In the genomic region with DNA sequence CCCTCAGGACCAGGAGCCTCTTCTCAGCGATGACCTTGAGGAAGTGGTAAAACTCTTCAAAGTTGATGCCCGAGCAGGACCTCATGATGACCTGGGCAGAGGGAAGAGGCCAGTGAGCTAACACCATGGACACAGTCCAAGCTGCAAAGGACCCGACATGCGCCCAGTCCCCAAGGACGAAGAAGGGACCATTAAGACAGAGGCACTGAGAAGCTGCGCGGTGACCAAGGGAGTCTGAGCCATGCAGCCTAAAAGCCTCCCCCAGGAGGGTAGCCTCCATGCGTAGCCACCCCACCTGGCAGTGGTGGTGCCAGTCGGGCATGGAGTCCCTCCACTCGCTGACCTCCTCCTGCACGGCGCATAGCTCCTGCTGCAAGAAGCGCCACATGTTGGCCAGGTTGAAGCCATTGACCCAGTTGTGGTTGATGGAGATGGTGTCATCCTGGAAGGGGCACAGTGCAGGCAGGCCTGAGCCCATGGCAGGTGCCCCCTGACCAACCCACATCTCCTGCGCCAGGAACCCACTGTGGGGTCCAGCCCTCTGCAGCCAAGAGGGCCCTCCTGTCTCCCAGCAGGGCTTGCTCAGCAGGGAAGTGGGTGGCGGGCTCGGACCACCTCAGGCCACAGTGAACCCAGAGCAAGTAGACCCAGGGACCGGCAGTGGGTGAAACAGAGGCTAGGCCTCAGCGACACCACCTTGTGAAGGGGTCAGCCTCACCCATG, we compare ENCODE assay signal across 1 cellular context.
A peak's percentile ranks its signal among the peaks of the same experiment; 100 is the strongest.
TF ChIP-seq lines count a peak whose summit lies in the region.

No MANE protein-coding gene starts in this region.

TF ChIP-seq in HepG2, 621 proteins besides CTCF, POLR2A, EP300 and RAD21:
- TF ChIP-seq ISX (CRISPR knock-in tag; conservative IDR thresholded peaks at IDR 0.05) (no peak), RBFOX2 (IDR thresholded peaks at IDR 0.05; ENCODE audit: low read depth, low read length) (0 out of 2 replicates have a peak, but pooled peaks have one; percentile 31)
